In the genomic region with DNA sequence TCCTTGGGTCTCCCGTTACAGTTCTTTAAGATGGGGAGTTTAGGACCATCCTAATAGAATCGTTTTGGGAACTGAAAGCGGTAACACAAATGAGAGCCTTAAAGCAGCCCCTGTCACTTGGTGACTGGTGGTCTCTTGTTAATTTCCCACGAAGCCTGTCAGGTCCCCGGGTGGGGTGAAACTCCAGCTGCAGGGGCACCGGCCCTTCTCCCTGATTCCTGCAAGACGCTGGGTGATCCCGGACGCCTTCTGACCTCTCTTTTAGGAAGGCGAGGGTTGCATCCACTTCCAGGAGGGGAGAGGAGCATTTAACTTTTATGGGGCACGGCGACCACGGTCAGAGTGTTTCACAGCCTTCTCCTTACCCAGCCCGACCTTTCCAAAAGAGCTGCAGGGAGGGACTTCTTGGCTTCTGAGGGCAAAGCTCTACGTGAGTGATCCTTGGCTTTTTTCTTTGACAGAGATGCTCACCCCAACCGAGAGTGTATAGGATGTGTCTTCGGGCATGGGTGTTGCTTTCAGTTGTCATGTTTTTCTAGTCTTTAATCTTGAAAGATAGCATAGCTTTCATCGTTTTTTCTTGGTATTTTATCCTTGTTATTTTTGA, we compare ENCODE assay signal across 8 cellular contexts. TPM values are rescaled to one million over a fixed set of nuclear protein-coding genes. Genes with fewer than 3 reads are reported as not detected.
DNase-seq lines count a peak whose midpoint lies in the region; ATAC-seq, FAIRE-seq and TF ChIP-seq lines count a peak whose summit lies in the region.

No MANE protein-coding gene starts in this region.

- H3K36me3 Mint-ChIP-seq in CD14-positive monocyte: peaks cover 28% of the 10 kb centered on the region in 2 donors
- H3K36me3 Mint-ChIP-seq in nephron progenitor cell (ENCODE audit: low read depth): peaks cover 58% of the 10 kb centered on the region

- H3K4me3 ChIP-seq in SK-N-SH (ENCODE audit: low read depth in 2 of 2, low read length in 1 of 2) (peak overlapping the region; percentile 80 to 96), epithelial cell of esophagus (ENCODE audit: low read length) (peak overlapping the region; percentile 93)

- H2AFZ ChIP-seq in SK-N-SH (ENCODE audit: low read depth): peak overlapping the region; percentile 96

- no peak for TF ChIP-seq EP300 in SK-N-SH (IDR thresholded peaks at IDR 0.05; ENCODE audit: borderline replicate concordance in 1 of 2, low read depth in 1 of 2, low read length in 1 of 2)

- H3K27me3 Mint-ChIP-seq in CD14-positive monocyte (ENCODE audit: low read depth in 3 of 3) (peaks cover 0 to 2% (median 0%) of the 10 kb centered on the region in 3 donors), nephron progenitor cell (ENCODE audit: low read depth, poor library complexity) (peaks cover 8% of the 10 kb centered on the region)

- peaks cover 13% of the 10 kb centered on the region for H3K79me2 ChIP-seq in SK-N-SH (ENCODE audit: insufficient read depth)

- DNase-seq in CD14-positive monocyte (ENCODE audit: low spot score) (no peak), H54 (ENCODE audit: insufficient read length, low spot score) (peak; percentile 9), SK-N-SH (peak; percentile 30), epithelial cell of esophagus (ENCODE audit: low read depth) (no peak), nephron progenitor cell (peak; percentile 25), NCI-H1436 (lab: John Stamatoyannopoulos, UW) (no peak)
- DNase-seq in activated CD4-positive, CD25-positive, alpha-beta regulatory T cell (lab: John Stamatoyannopoulos, UW): no peak

- H3K4me1 Mint-ChIP-seq in CD14-positive monocyte: peaks cover 23% of the 10 kb centered on the region
- H3K4me1 Mint-ChIP-seq in nephron progenitor cell: peaks cover 29% of the 10 kb centered on the region

- peak overlapping the region; percentile 74 for H3K9ac ChIP-seq in SK-N-SH

- H3K9me3 ChIP-seq in SK-N-SH: no peaks in the 10 kb centered on the region

- ATAC-seq in GM21619 (IDR thresholded peaks at IDR 0.05; ENCODE audit: unreplicated experiment): no peak

- H3K4me3 Mint-ChIP-seq in CD14-positive monocyte (peak overlapping the region; percentile 98 to 100), nephron progenitor cell (peak overlapping the region; percentile 99)

- no peaks in the 10 kb centered on the region for H3K9me2 ChIP-seq in SK-N-SH

- intact Hi-C loops in CD14-positive monocyte (cut with micrococcal nuclease): loop anchor here (1.0 to 10.0 kb wide), 7 partner anchors 9 to 179 kb away; partner anchors contain the start of genes ZNF224 (in 2 of the 2), ZNF230 (in 1 of the 2), ZNF234 (in 1 of the 2) and ZNF45 (in 1 of the 2)

- TF ChIP-seq POLR2A in H54 (IDR thresholded peaks at IDR 0.05; ENCODE audit: low read depth, low read length): no peak

- no peaks in the 10 kb centered on the region for H3K27me3 ChIP-seq in SK-N-SH (ENCODE audit: insufficient read depth)

- H3K27ac Mint-ChIP-seq in CD14-positive monocyte: peak overlapping the region in 6 of 7 donors; percentile 87 to 95 (median 92)
- peak overlapping the region; percentile 98 for H3K27ac Mint-ChIP-seq in nephron progenitor cell

- no peak for FAIRE-seq in H54 (lab: Jason Lieb, UNC)

- TF ChIP-seq CTCF in CD14-positive monocyte (IDR thresholded peaks at IDR 0.05) (no peak), SK-N-SH (IDR thresholded peaks at IDR 0.05) (no peak), epithelial cell of esophagus (IDR thresholded peaks at IDR 0.05; ENCODE audit: insufficient read depth, low read depth, low read length, missing control alignments) (no peak), nephron progenitor cell (IDR thresholded peaks at IDR 0.05) (no peak)

- POLR2A ChIA-PET in SK-N-SH (lab: Yijun Ruan, JAX): interaction anchor here (2.0 kb wide), 1 partner anchor 51 kb away, joined by 12 read pairs; the partner anchor contains the start of gene ZNF226

- CTCF ChIA-PET in SK-N-SH (lab: Yijun Ruan, JAX): interaction anchor here (1.0 to 1.6 kb wide), 2 partner anchors 42 to 98 kb away, joined by 3 to 5 read pairs; partner anchors contain the start of genes ZNF227 and ZNF284

- peaks cover 0 to 7% of the 10 kb centered on the region in 2 experiments; a peak in 1 of 4 replicates for H3K4me1 ChIP-seq in SK-N-SH (ENCODE audit: control insufficient read depth in 1 of 2, insufficient read depth in 2 of 2, low read depth in 1 of 2, low read length in 1 of 2)

- peaks cover 30 to 31% of the 10 kb centered on the region in 2 experiments for H3K36me3 ChIP-seq in SK-N-SH (replicated peaks in 1 of 2; ENCODE audit: control insufficient read depth in 1 of 2, insufficient read depth in 2 of 2, low read length in 1 of 2)

- no peaks in the 10 kb centered on the region for H4K20me1 ChIP-seq in SK-N-SH (ENCODE audit: insufficient read depth)

- no peaks in the 10 kb centered on the region for H3F3A ChIP-seq in SK-N-SH (replicated peaks; ENCODE audit: insufficient read depth)

- H3K4me2 ChIP-seq in SK-N-SH: peak overlapping the region; percentile 82

- H3K9me3 Mint-ChIP-seq in CD14-positive monocyte (peaks cover 23 to 41% (median 33%) of the 10 kb centered on the region in 7 donors), nephron progenitor cell (peaks cover 40% of the 10 kb centered on the region)

- TF ChIP-seq RAD21 in SK-N-SH (IDR thresholded peaks at IDR 0.05; ENCODE audit: low read length): no peak

- peak overlapping the region; percentile 50 to 84; a peak in 3 of 4 replicates for H3K27ac ChIP-seq in SK-N-SH (ENCODE audit: low read depth in 2 of 2, low read length in 1 of 2)

- WGBS in SK-N-SH (ENCODE audit: low lambda C conversion rate): 8% methylated on average over 16 of the region's 18 CpGs

TF ChIP-seq in SK-N-SH, 30 proteins besides CTCF, POLR2A, EP300 and RAD21:
- TF ChIP-seq NRF1 (IDR thresholded peaks at IDR 0.05; ENCODE audit: low read depth, low read length) (no peak), GABPA (IDR thresholded peaks at IDR 0.05; ENCODE audit: low read depth) (no peak), JUND (IDR thresholded peaks at IDR 0.05) (no peak), RXRA (IDR thresholded peaks at IDR 0.05; ENCODE audit: borderline replicate concordance, low read depth) (no peak), MXI1 (IDR thresholded peaks at IDR 0.05; ENCODE audit: low read depth, low read length) (no peak), ELF1 (IDR thresholded peaks at IDR 0.05) (no peak), TAF1 (IDR thresholded peaks at IDR 0.05; ENCODE audit: borderline replicate concordance, low read depth, low read length) (no peak), SIN3A (IDR thresholded peaks at IDR 0.05; ENCODE audit: borderline replicate concordance, low read depth, low read length) (no peak)
- TF ChIP-seq, protein P1, sequence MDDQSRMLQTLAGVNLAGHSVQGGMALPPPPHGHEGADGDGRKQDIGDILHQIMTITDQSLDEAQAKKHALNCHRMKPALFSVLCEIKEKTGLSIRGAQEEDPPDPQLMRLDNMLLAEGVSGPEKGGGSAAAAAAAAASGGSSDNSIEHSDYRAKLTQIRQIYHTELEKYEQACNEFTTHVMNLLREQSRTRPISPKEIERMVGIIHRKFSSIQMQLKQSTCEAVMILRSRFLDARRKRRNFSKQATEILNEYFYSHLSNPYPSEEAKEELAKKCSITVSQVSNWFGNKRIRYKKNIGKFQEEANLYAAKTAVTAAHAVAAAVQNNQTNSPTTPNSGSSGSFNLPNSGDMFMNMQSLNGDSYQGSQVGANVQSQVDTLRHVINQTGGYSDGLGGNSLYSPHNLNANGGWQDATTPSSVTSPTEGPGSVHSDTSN (IDR thresholded peaks at IDR 0.05): no peak
- TF ChIP-seq, protein P2, sequence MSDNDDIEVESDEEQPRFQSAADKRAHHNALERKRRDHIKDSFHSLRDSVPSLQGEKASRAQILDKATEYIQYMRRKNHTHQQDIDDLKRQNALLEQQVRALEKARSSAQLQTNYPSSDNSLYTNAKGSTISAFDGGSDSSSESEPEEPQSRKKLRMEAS (IDR thresholded peaks at IDR 0.05; ENCODE audit: low read depth): no peak
- TF ChIP-seq, protein P3, sequence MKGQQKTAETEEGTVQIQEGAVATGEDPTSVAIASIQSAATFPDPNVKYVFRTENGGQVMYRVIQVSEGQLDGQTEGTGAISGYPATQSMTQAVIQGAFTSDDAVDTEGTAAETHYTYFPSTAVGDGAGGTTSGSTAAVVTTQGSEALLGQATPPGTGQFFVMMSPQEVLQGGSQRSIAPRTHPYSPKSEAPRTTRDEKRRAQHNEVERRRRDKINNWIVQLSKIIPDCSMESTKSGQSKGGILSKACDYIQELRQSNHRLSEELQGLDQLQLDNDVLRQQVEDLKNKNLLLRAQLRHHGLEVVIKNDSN (IDR thresholded peaks at IDR 0.05; ENCODE audit: borderline replicate concordance, low read depth): no peak
- TF ChIP-seq, protein P4, sequence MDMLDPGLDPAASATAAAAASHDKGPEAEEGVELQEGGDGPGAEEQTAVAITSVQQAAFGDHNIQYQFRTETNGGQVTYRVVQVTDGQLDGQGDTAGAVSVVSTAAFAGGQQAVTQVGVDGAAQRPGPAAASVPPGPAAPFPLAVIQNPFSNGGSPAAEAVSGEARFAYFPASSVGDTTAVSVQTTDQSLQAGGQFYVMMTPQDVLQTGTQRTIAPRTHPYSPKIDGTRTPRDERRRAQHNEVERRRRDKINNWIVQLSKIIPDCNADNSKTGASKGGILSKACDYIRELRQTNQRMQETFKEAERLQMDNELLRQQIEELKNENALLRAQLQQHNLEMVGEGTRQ (IDR thresholded peaks at IDR 0.05; ENCODE audit: borderline replicate concordance, low read depth, low read length): no peak

RNA-seq across cellular contexts. Expression of gene ZNF225, which starts 0.7 kb away (rescaled TPM):
- polyA plus RNA-seq in CD14-positive monocyte (1 to 10 TPM in 1 of 2 donors, under 1 TPM in 1; 0.86 to 1.1 TPM), SK-N-SH (2012; rRNA removed) (1.2 and 1.3 TPM in 2 replicates)
- polyA plus RNA-seq in SK-N-SH (2012; cell fraction: cytosol; rRNA removed): 1.5 and 1.6 TPM in 2 replicates
- 1.6 and 4.1 TPM in 2 replicates for polyA plus RNA-seq in SK-N-SH (2012; cell fraction: nucleus; rRNA removed)

RNA-seq across cellular contexts. Expression of gene ZNF224, which starts 19.7 kb away (rescaled TPM):
- polyA plus RNA-seq in CD14-positive monocyte (1 to 10 TPM; 2.9 to 3.5 TPM), SK-N-SH (2012; rRNA removed) (13.9 and 20.2 TPM in 2 replicates)
- polyA plus RNA-seq in SK-N-SH (2012; cell fraction: cytosol; rRNA removed): 6.2 and 8.0 TPM in 2 replicates
- polyA plus RNA-seq in SK-N-SH (2012; cell fraction: nucleus; rRNA removed): 45.3 and 82.9 TPM in 2 replicates

RNA-seq across cellular contexts. Expression of gene ZNF234, which starts 27.5 kb away (rescaled TPM):
- 1 to 10 TPM in 1 of 2 donors, under 1 TPM in 1; 0.73 to 2.2 TPM for polyA plus RNA-seq in CD14-positive monocyte
- 3.1 and 6.0 TPM in 2 replicates for polyA plus RNA-seq in SK-N-SH (2012; rRNA removed)
- polyA plus RNA-seq in SK-N-SH (2012; cell fraction: cytosol; rRNA removed): 2.6 and 2.7 TPM in 2 replicates
- polyA plus RNA-seq in SK-N-SH (2012; cell fraction: nucleus; rRNA removed): 14.7 and 23.0 TPM in 2 replicates

RNA-seq across cellular contexts. Expression of gene ZNF284, which starts 41.9 kb away (rescaled TPM):
- polyA plus RNA-seq in CD14-positive monocyte: under 1 TPM; 0.04 to 0.13 TPM
- polyA plus RNA-seq in SK-N-SH (2012; rRNA removed): 1.4 and 2.2 TPM in 2 replicates
- polyA plus RNA-seq in SK-N-SH (2012; cell fraction: cytosol; rRNA removed): 1.4 TPM in 2 replicates
- 3.4 and 5.6 TPM in 2 replicates for polyA plus RNA-seq in SK-N-SH (2012; cell fraction: nucleus; rRNA removed)

RNA-seq across cellular contexts. Expression of gene ZNF226, which starts 51.0 kb away (rescaled TPM):
- polyA plus RNA-seq in CD14-positive monocyte: 10 to 100 TPM; 16.3 to 16.6 TPM
- 28.8 and 48.3 TPM in 2 replicates for polyA plus RNA-seq in SK-N-SH (2012; rRNA removed)
- polyA plus RNA-seq in SK-N-SH (2012; cell fraction: cytosol; rRNA removed): 40.5 and 54.1 TPM in 2 replicates
- 34.0 and 56.5 TPM in 2 replicates for polyA plus RNA-seq in SK-N-SH (2012; cell fraction: nucleus; rRNA removed)

Comparison
In these comparisons a context has a peak if more than half of its experiments do, and no peak if none do; other contexts are left out.
1. DNase-seq: peak in H54 (single experiment), SK-N-SH (single experiment) and nephron progenitor cell (single experiment); none in CD14-positive monocyte (single experiment), epithelial cell of esophagus (single experiment), activated CD4-positive, CD25-positive, alpha-beta regulatory T cell (0 of 4) and NCI-H1436 (single experiment).